Comparison of ENCODE assay signal across 7 cellular contexts in the genomic region with DNA sequence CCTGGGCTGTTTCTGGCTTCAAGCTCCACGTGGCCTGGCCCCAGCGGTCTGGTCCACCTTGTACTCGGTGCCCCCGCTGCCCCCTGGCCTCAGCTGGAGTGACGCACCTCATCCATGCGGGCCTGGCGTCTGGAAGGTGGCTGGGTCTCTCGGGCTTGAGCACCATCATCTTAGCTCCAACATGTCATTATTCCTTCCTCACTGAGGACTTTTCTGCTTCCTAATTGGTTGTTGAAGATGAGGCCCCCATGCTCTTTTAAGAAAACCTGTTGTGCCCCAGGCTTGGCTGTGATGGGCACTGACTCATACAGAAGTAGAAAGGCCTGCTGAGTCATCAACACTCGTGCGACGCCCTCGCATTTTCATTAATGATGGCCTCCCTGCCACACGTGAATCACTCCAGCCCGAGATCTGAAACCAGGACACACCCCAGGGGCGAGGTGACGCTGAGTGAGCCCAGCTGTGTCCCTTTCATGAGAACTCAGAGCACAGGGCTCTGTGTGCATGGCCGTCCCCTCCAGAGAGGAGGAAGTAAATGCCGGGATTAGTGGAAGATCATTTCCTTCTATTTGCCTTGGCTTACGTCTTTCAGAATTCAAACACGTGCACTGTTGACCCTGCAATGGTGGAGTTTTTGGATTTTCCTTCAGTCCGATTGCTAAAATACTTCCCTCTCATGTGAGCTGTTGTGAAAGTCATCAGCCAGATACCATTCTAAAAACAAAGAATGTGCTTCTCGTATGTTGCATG. TPM values are rescaled to one million over a fixed set of nuclear protein-coding genes. Genes with fewer than 3 reads are reported as not detected.
A peak's percentile ranks its signal among the peaks of the same experiment; 100 is the strongest.
DNase-seq lines count a peak whose midpoint lies in the region; ATAC-seq and TF ChIP-seq lines count a peak whose summit lies in the region.

No MANE protein-coding gene starts in this region.

- H3K4me1 ChIP-seq in gastrocnemius medialis = no peaks in the 10 kb centered on the region

- H3K4me3 ChIP-seq in NB4 (ENCODE audit: low read depth, low read length) (peak overlapping the region; percentile 14), fibroblast of the aortic adventitia (ENCODE audit: low read depth, low read length) (peak overlapping the region; percentile 28), gastrocnemius medialis (no peak overlapping the region)

- TF ChIP-seq CTCF in NB4 (IDR thresholded peaks at IDR 0.05; ENCODE audit: low read depth, low read length) = no peak
- TF ChIP-seq CTCF in fibroblast of the aortic adventitia (IDR thresholded peaks at IDR 0.05; ENCODE audit: insufficient read depth, low read length) = no peak
- TF ChIP-seq CTCF in gastrocnemius medialis (IDR thresholded peaks at IDR 0.05 in 4 of 5, conservative IDR thresholded peaks at IDR 0.05 in 1 of 5) = no peak

- H3K9me3 ChIP-seq in gastrocnemius medialis = no peaks in the 10 kb centered on the region

- in situ Hi-C loops in gastrocnemius medialis (cut with MboI; ENCODE audit: low sequenced_read_pairs in 4 of 4) = loop anchor here (25.0 kb wide), 5 partner anchors 112 to 762 kb away; partner anchors contain the start of gene XPO4 (in 1 of the 4)

- no peak overlapping the region for H3K27ac ChIP-seq in gastrocnemius medialis

- H3K36me3 ChIP-seq in gastrocnemius medialis = no peaks in the 10 kb centered on the region

- peak; percentile 91 for DNase-seq in NB4 (ENCODE audit: low read depth)
- peak; percentile 43 for DNase-seq in activated CD8-positive, alpha-beta memory T cell treated with anti-CD3 and anti-CD28 coated beads, Interleukin-2, amount 50 U/mL, for 24 hours (ENCODE audit: extremely low read depth)
- DNase-seq in fibroblast of the aortic adventitia (ENCODE audit: low read depth) = peak; percentile 91
- peak; percentile 38 to 47 for DNase-seq in gastrocnemius medialis
- no peak for DNase-seq in germinal center (ENCODE audit: low spot score)

- ATAC-seq in GM18505 (IDR thresholded peaks at IDR 0.05; ENCODE audit: unreplicated experiment) = peak; percentile 90
- ATAC-seq in HG02571 (IDR thresholded peaks at IDR 0.05; ENCODE audit: unreplicated experiment) = peak; percentile 82
- ATAC-seq in gastrocnemius medialis = peak; percentile 36 to 50

- H3K27me3 ChIP-seq in gastrocnemius medialis = peaks cover 9 to 30% (median 27%) of the 10 kb centered on the region in 3 donors

- intact Hi-C loops in gastrocnemius medialis (cut with DNase I; ENCODE audit: low total_unique reads) = no loop called here

- TF ChIP-seq POLR2A in GM18505 (IDR thresholded peaks at IDR 0.05; ENCODE audit: borderline replicate concordance, extremely low read depth, insufficient read depth, insufficient read length) = no peak
- no peak for TF ChIP-seq POLR2A in NB4 (IDR thresholded peaks at IDR 0.05; ENCODE audit: extremely low read depth, insufficient read length)
- no peak for TF ChIP-seq POLR2A in gastrocnemius medialis (IDR thresholded peaks at IDR 0.05)

RNA-seq across cellular contexts. Expression of gene GJA3, which starts 14.0 kb away (rescaled TPM):
- 0.82 and 0.90 TPM in 2 replicates for total RNA-seq in fibroblast of the aortic adventitia (ENCODE audit: low replicate concordance)
- total RNA-seq in gastrocnemius medialis = not detected

RNA-seq across cellular contexts. Expression of gene GJB2, which starts 17.9 kb away (rescaled TPM):
- total RNA-seq in fibroblast of the aortic adventitia (ENCODE audit: low replicate concordance) (0.18 TPM in 1 of 2 replicates, not detected in the other), gastrocnemius medialis (under 1 TPM in 3 of 4 donors, not detected in 1; 0.35 to 0.72 (median 0.36) TPM)

RNA-seq across cellular contexts. Expression of gene GJB6, which starts 57.3 kb away (rescaled TPM):
- not detected in 2 replicates for total RNA-seq in fibroblast of the aortic adventitia (ENCODE audit: low replicate concordance)
- not detected for total RNA-seq in gastrocnemius medialis

Comparison
In these comparisons a context has a peak if more than half of its experiments do, and no peak if none do; other contexts are left out.
1. H3K4me3 ChIP-seq: peak in NB4 (single experiment) and fibroblast of the aortic adventitia (single experiment); none in gastrocnemius medialis (0 of 4).
2. Peak in every context shown above with its lines, with median percentiles within 50 percentile points of each other: ATAC-seq.